Comparison of ENCODE assay signal across 21 cellular contexts in the genomic region with DNA sequence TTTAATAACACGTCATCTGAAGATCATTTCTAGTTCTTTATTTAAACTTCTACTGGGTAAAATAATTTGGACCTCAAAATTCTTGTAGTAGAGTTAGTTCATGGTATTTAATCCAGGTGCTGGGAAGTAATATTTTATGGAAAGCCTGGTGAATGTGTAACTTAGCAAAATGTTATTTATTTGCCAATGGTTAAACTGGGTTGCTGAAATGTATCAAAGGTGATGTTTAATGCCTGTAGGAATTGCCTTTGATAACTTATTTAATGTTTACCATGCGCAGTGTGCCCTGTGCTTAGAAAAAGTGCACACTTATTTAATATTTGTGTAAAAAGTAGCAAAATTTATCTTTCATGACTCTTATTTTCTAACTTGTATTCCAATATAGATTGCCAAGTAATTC. TPM values are rescaled to one million over a fixed set of nuclear protein-coding genes. Genes with fewer than 3 reads are reported as not detected.
A peak's percentile ranks its signal among the peaks of the same experiment; 100 is the strongest.
DNase-seq lines count a peak whose midpoint lies in the region; ATAC-seq and TF ChIP-seq lines count a peak whose summit lies in the region.
"Had no signal": no experiment of that assay in that cellular context is flagged by ENCODE, and none has a peak within 500 bp of the region (broad histone marks: within the 10 kb centered on the region; RNA-seq: fewer than 3 reads in every experiment).

No MANE protein-coding gene starts in this region.

- H3K36me3 ChIP-seq in transverse colon = no peaks in the 10 kb centered on the region

- no peak overlapping the region for H3K4me3 ChIP-seq in transverse colon
- H3K4me3 ChIP-seq: GM23338 had no signal

- H3K36me3 Mint-ChIP-seq in activated CD4-positive, alpha-beta T cell treated with anti-CD3 and anti-CD28 coated beads for 36 hours (ENCODE audit: low read depth) = no peaks in the 10 kb centered on the region
- H3K36me3 Mint-ChIP-seq in progenitor cell of endocrine pancreas (ENCODE audit: insufficient read depth) = no peaks in the 10 kb centered on the region
- H3K36me3 Mint-ChIP-seq: CD4-positive, alpha-beta memory T cell had no signal

- H3K27ac Mint-ChIP-seq in activated CD4-positive, alpha-beta T cell treated with anti-CD3 and anti-CD28 coated beads for 36 hours = no peak overlapping the region
- H3K27ac Mint-ChIP-seq in progenitor cell of endocrine pancreas = no peak overlapping the region
- H3K27ac Mint-ChIP-seq: CD4-positive, alpha-beta memory T cell; GM23338; H9 had no signal

- peak overlapping the region; percentile 70; the same call in 1 of the 2 replicates for H3K27ac ChIP-seq in VCaP
- peak overlapping the region; percentile 9 to 80 (median 46) for H3K27ac ChIP-seq in transverse colon

- TF ChIP-seq CTCF in VCaP (conservative IDR thresholded peaks at IDR 0.05) (no peak), transverse colon (IDR thresholded peaks at IDR 0.05) (no peak), progenitor cell of endocrine pancreas (IDR thresholded peaks at IDR 0.05; ENCODE audit: unreplicated experiment) (no peak)

- H3K9me3 ChIP-seq in transverse colon = no peaks in the 10 kb centered on the region

- DNase-seq in left colon = no peak
- no peak for DNase-seq in transverse colon
- DNase-seq in activated CD4-positive, alpha-beta T cell treated with anti-CD3 and anti-CD28 coated beads for 36 hours = no peak
- DNase-seq in progenitor cell of endocrine pancreas (ENCODE audit: low spot score, unreplicated experiment) = no peak
- DNase-seq: C1 segment of cervical spinal cord; Calu3; CD4-positive, alpha-beta memory T cell; COR-L47; DMS53; DMS79 treated with DMSO at 0.1 percent for 48 hours; GF-D8; H9 had no signal

- H3K27me3 Mint-ChIP-seq in activated CD4-positive, alpha-beta T cell treated with anti-CD3 and anti-CD28 coated beads for 36 hours = no peaks in the 10 kb centered on the region
- H3K27me3 Mint-ChIP-seq in progenitor cell of endocrine pancreas = no peaks in the 10 kb centered on the region
- H3K27me3 Mint-ChIP-seq: CD4-positive, alpha-beta memory T cell had no signal

- intact Hi-C loops in left colon (cut with DNase I, micrococcal nuclease) = no loop called here
- intact Hi-C loops in transverse colon (cut with DNase I; ENCODE audit: low total_unique reads) = no loop called here
- intact Hi-C loops in activated CD4-positive, alpha-beta T cell treated with anti-CD3 and anti-CD28 coated beads for 36 hours (cut with DNase I, micrococcal nuclease) = loop anchor here in 1 of 2 experiments (10.0 kb wide), 1 partner anchor 243 kb away; no protein-coding TSS in a partner anchor

- 39 to 42% methylated on average over 2 of the region's 2 CpGs for WGBS in transverse colon (ENCODE audit: low coverage in 1 of 2), 2 donors

- POLR2A ChIA-PET in activated CD4-positive, alpha-beta T cell treated with anti-CD3 and anti-CD28 coated beads for 36 hours (lab: Charles Lee) = no interaction called here

- peaks cover 2% of the 10 kb centered on the region for H3K9me3 Mint-ChIP-seq in activated CD4-positive, alpha-beta T cell treated with anti-CD3 and anti-CD28 coated beads for 36 hours (ENCODE audit: low read depth)
- peaks cover 4% of the 10 kb centered on the region for H3K9me3 Mint-ChIP-seq in progenitor cell of endocrine pancreas (ENCODE audit: low read depth)
- H3K9me3 Mint-ChIP-seq: GM23338 had no signal

- H3K27me3 ChIP-seq in transverse colon = no peaks in the 10 kb centered on the region

- peak; percentile 57 for ATAC-seq in left colon
- ATAC-seq in GM21786 (IDR thresholded peaks at IDR 0.05; ENCODE audit: unreplicated experiment) = no peak
- no peak for ATAC-seq in activated CD4-positive, alpha-beta T cell treated with anti-CD3 and anti-CD28 coated beads for 36 hours
- ATAC-seq: GM23338, HCT116 had no signal

- in situ Hi-C loops in transverse colon (cut with MboI; ENCODE audit: low pct_ligation_motif_present in 1 of 4, low pct_unique_long_range_greater_than_20kb in 1 of 4, low sequenced_read_pairs in 3 of 4) = no loop called here

- H3K4me1 ChIP-seq in transverse colon = peaks cover 0 to 26% (median 16%) of the 10 kb centered on the region in 4 donors

- TF ChIP-seq EP300 in transverse colon (IDR thresholded peaks at IDR 0.05; ENCODE audit: low read depth) = no peak

- no peaks in the 10 kb centered on the region for H3K4me1 Mint-ChIP-seq in activated CD4-positive, alpha-beta T cell treated with anti-CD3 and anti-CD28 coated beads for 36 hours
- no peaks in the 10 kb centered on the region for H3K4me1 Mint-ChIP-seq in progenitor cell of endocrine pancreas (ENCODE audit: low read depth)
- H3K4me1 Mint-ChIP-seq: CD4-positive, alpha-beta memory T cell; GM23338; H9 had no signal

- TF ChIP-seq POLR2A in transverse colon (IDR thresholded peaks at IDR 0.05) = no peak

- no peak overlapping the region for H3K4me3 Mint-ChIP-seq in activated CD4-positive, alpha-beta T cell treated with anti-CD3 and anti-CD28 coated beads for 36 hours
- H3K4me3 Mint-ChIP-seq in progenitor cell of endocrine pancreas (ENCODE audit: low read depth) = no peak overlapping the region
- H3K4me3 Mint-ChIP-seq: CD4-positive, alpha-beta memory T cell; GM23338; H9 had no signal

- CTCF ChIA-PET in activated CD4-positive, alpha-beta T cell treated with anti-CD3 and anti-CD28 coated beads for 36 hours (lab: Charles Lee) = interaction anchor here (0.7 kb wide), 1 partner anchor 379 kb away, joined by 3 read pairs; no protein-coding TSS in a partner anchor

RNA-seq across cellular contexts. Expression of gene OR5M11, which starts 11.2 kb away (rescaled TPM):
- total RNA-seq in left colon = not detected
- total RNA-seq in transverse colon = not detected
- not detected for total RNA-seq in activated CD4-positive, alpha-beta T cell treated with anti-CD3 and anti-CD28 coated beads for 36 hours
- not detected in 2 replicates for total RNA-seq in progenitor cell of endocrine pancreas
- total RNA-seq: A172; A673; Calu3; CD4-positive, alpha-beta memory T cell; Daoy; G401; GM23338; H4; H9 had no signal

RNA-seq across cellular contexts. Expression of gene OR5M8, which starts 40.7 kb away (rescaled TPM):
- not detected for total RNA-seq in left colon
- total RNA-seq in transverse colon = not detected
- total RNA-seq in activated CD4-positive, alpha-beta T cell treated with anti-CD3 and anti-CD28 coated beads for 36 hours = not detected
- total RNA-seq in progenitor cell of endocrine pancreas = not detected in 2 replicates
- total RNA-seq: A172; A673; Calu3; CD4-positive, alpha-beta memory T cell; Daoy; G401; GM23338; H4; H9 had no signal

RNA-seq across cellular contexts. Expression of gene OR5M10, which starts 45.7 kb away (rescaled TPM):
- not detected for total RNA-seq in left colon
- total RNA-seq in transverse colon = not detected
- total RNA-seq in activated CD4-positive, alpha-beta T cell treated with anti-CD3 and anti-CD28 coated beads for 36 hours = not detected
- not detected in 2 replicates for total RNA-seq in progenitor cell of endocrine pancreas
- total RNA-seq: A172; A673; Calu3; CD4-positive, alpha-beta memory T cell; Daoy; G401; GM23338; H4; H9 had no signal

RNA-seq across cellular contexts. Expression of gene OR5M3, which starts 58.7 kb away (rescaled TPM):
- not detected for total RNA-seq in left colon
- total RNA-seq in transverse colon = not detected
- not detected for total RNA-seq in activated CD4-positive, alpha-beta T cell treated with anti-CD3 and anti-CD28 coated beads for 36 hours
- total RNA-seq in progenitor cell of endocrine pancreas = not detected in 2 replicates
- total RNA-seq: A172; A673; Calu3; CD4-positive, alpha-beta memory T cell; Daoy; G401; GM23338; H4; H9 had no signal
